In genomic region chr9:136572003-136572595, GRCh38 we compare ENCODE assay signal across 8 cellular contexts. TPM values are rescaled to one million over a fixed set of nuclear protein-coding genes. Genes with fewer than 3 reads are reported as not detected.
A peak's percentile ranks its signal among the peaks of the same experiment; 100 is the strongest.
DNase-seq lines count a peak whose midpoint lies in the region; ATAC-seq, FAIRE-seq and TF ChIP-seq lines count a peak whose summit lies in the region.

No MANE protein-coding gene starts in this region.

- intact Hi-C loops in tibial artery (cut with DNase I; ENCODE audit: low total_unique reads) = loop anchor here (10.0 kb wide), 1 partner anchor 53 kb away; no protein-coding TSS in a partner anchor

- peak overlapping the region; percentile 63 for H3K9ac ChIP-seq in HUES64 (ENCODE audit: low read depth, low read length)

- no peak for FAIRE-seq in GM12892 (lab: Jason Lieb, UNC)

- peak; percentile 49 for DNase-seq in dedifferentiated amniotic fluid mesenchymal stem cell (ENCODE audit: extremely low spot score)
- DNase-seq in islet precursor cell = peak; percentile 98
- DNase-seq in tibial artery = no peak
- no peak for DNase-seq in GM12892 (ENCODE audit: insufficient read length)
- DNase-seq in effector memory CD4-positive, alpha-beta T cell = no peak

- H3K4me1 ChIP-seq in HUES64 (ENCODE audit: insufficient read depth, low read length) (peaks cover 24% of the 10 kb centered on the region), tibial artery (peaks cover 0 to 69% (median 55%) of the 10 kb centered on the region in 4 donors)
- no peaks in the 10 kb centered on the region for H3K4me1 ChIP-seq in effector memory CD4-positive, alpha-beta T cell (ENCODE audit: control insufficient read depth, insufficient read depth, low read length, poor library complexity, severe bottlenecking)

- peak overlapping the region; percentile 91 for H3K27ac ChIP-seq in HUES64 (ENCODE audit: low read depth, low read length)
- H3K27ac ChIP-seq in tibial artery = peak overlapping the region; percentile 58 to 72
- no peak overlapping the region for H3K27ac ChIP-seq in effector memory CD4-positive, alpha-beta T cell (ENCODE audit: insufficient read depth, low read length, poor library complexity, severe bottlenecking)

- no peak for TF ChIP-seq POLR2A in GM12892 (IDR thresholded peaks at IDR 0.05; ENCODE audit: low read depth, low read length)

- H3K4me3 ChIP-seq in HUES64 (ENCODE audit: low read length) = peak overlapping the region; percentile 7; the same call in 1 of the 2 replicates
- H3K4me3 ChIP-seq in tibial artery = no peak overlapping the region
- no peak overlapping the region for H3K4me3 ChIP-seq in effector memory CD4-positive, alpha-beta T cell (ENCODE audit: insufficient read depth, low read depth, low read length, poor library complexity, severe bottlenecking)

- no peaks in the 10 kb centered on the region for H3K27me3 ChIP-seq in HUES64 (ENCODE audit: insufficient read depth, low read length)
- H3K27me3 ChIP-seq in tibial artery = no peaks in the 10 kb centered on the region
- H3K27me3 ChIP-seq in effector memory CD4-positive, alpha-beta T cell (replicated peaks; ENCODE audit: control insufficient read depth, insufficient read depth, low read length, poor library complexity, severe bottlenecking) = no peaks in the 10 kb centered on the region

- H3K9me3 ChIP-seq in HUES64 (ENCODE audit: insufficient read depth, low read depth, low read length) (no peaks in the 10 kb centered on the region), tibial artery (no peaks in the 10 kb centered on the region)
- H3K9me3 ChIP-seq in effector memory CD4-positive, alpha-beta T cell (ENCODE audit: control insufficient read depth, low read length) = no peaks in the 10 kb centered on the region

- ATAC-seq in GM18907 (IDR thresholded peaks at IDR 0.05; ENCODE audit: unreplicated experiment) (no peak), GM18861 (IDR thresholded peaks at IDR 0.05; ENCODE audit: unreplicated experiment) (no peak)

- H3K36me3 ChIP-seq in HUES64 (ENCODE audit: insufficient read depth, low read length) = no peaks in the 10 kb centered on the region
- H3K36me3 ChIP-seq in tibial artery = no peaks in the 10 kb centered on the region
- H3K36me3 ChIP-seq in effector memory CD4-positive, alpha-beta T cell (ENCODE audit: control insufficient read depth, insufficient read depth, low read length) = no peaks in the 10 kb centered on the region

- TF ChIP-seq CTCF in tibial artery (IDR thresholded peaks at IDR 0.05) = no peak

- 4% methylated on average over 13 of the region's 13 CpGs for WGBS in HUES64

RNA-seq across cellular contexts. Expression of gene NOTCH1, which starts 26.3 kb away (rescaled TPM):
- polyA plus RNA-seq in HUES64 (2013, experiment 1 of 2) = 19.0 TPM
- polyA plus RNA-seq in HUES64 (2013, experiment 2 of 2) = 21.8 TPM
- 2.1 TPM for polyA plus RNA-seq in GM12892 (2012; ENCODE audit: missing spikeins)

Comparison
In these comparisons a context has a peak if more than half of its experiments do, and no peak if none do; other contexts are left out.
1. DNase-seq: peak in dedifferentiated amniotic fluid mesenchymal stem cell (single experiment) and islet precursor cell (single experiment); none in tibial artery (0 of 2), GM12892 (single experiment) and effector memory CD4-positive, alpha-beta T cell (0 of 3).